Comparison of ENCODE assay signal across 22 cellular contexts in genomic region chrX:24448762-24449161, GRCh38. TPM values are rescaled to one million over a fixed set of nuclear protein-coding genes. Genes with fewer than 3 reads are reported as not detected.
DNase-seq lines count a peak whose midpoint lies in the region; ATAC-seq, FAIRE-seq and TF ChIP-seq lines count a peak whose summit lies in the region.
"Had no signal": no experiment of that assay in that cellular context is flagged by ENCODE, and none has a peak within 500 bp of the region (broad histone marks: within the 10 kb centered on the region; RNA-seq: fewer than 3 reads in every experiment).

No MANE protein-coding gene starts in this region.

- peaks cover 20% of the 10 kb centered on the region for H3K9me3 ChIP-seq in adipocyte (ENCODE audit: control insufficient read depth, low read length)
- H3K9me3 ChIP-seq in pancreas, result no peaks in the 10 kb centered on the region
- no peaks in the 10 kb centered on the region for H3K9me3 ChIP-seq in tibial nerve

- no peak overlapping the region for H3K9ac ChIP-seq in adipocyte (ENCODE audit: low read length)
- H3K9ac ChIP-seq: BLaER1 treated with 17β-estradiol and CSF1 and Interleukin-3, amounts not matched to agents 10 nM and 100 nM had no signal

- H3K27ac ChIP-seq in pancreas, result no peak overlapping the region
- peak overlapping the region in 3 of 4 donors; percentile 15 to 56 (median 32) for H3K27ac ChIP-seq in tibial nerve
- H3K27ac ChIP-seq: BLaER1 treated with 17β-estradiol and CSF1 and Interleukin-3, amounts not matched to agents 10 nM and 100 nM had no signal

- H3K36me3 ChIP-seq in adipocyte (ENCODE audit: control insufficient read depth, insufficient read depth, low read length, severe bottlenecking) (no peaks in the 10 kb centered on the region), pancreas (no peaks in the 10 kb centered on the region), tibial nerve (no peaks in the 10 kb centered on the region)
- H3K36me3 ChIP-seq: BLaER1 treated with 17β-estradiol and CSF1 and Interleukin-3, amounts not matched to agents 10 nM and 100 nM had no signal

- no peak for ATAC-seq in pancreas
- no peak for ATAC-seq in sciatic nerve
- ATAC-seq in HG03039 (IDR thresholded peaks at IDR 0.05; ENCODE audit: unreplicated experiment), result no peak
- no peak for ATAC-seq in HG03520 (IDR thresholded peaks at IDR 0.05; ENCODE audit: unreplicated experiment)
- ATAC-seq: CD8-positive, alpha-beta T cell; GM12878; HCT116; HepG2 had no signal

- TF ChIP-seq POLR2A in tibial nerve (IDR thresholded peaks at IDR 0.05), result no peak

- TF ChIP-seq EP300 in tibial nerve (IDR thresholded peaks at IDR 0.05), result no peak

- WGBS in pancreas, 2 donors, result 84 to 85% methylated on average over 3 of the region's 3 CpGs
- WGBS in tibial nerve, 2 donors, result 33 to 60% methylated on average over 3 of the region's 3 CpGs

- H3K4me3 ChIP-seq in adipocyte (ENCODE audit: low read length) (no peak overlapping the region), astrocyte of the spinal cord (ENCODE audit: low read depth, low read length) (no peak overlapping the region), pancreas (no peak overlapping the region), tibial nerve (no peak overlapping the region)
- H3K4me3 ChIP-seq: BLaER1 treated with 17β-estradiol and CSF1 and Interleukin-3, amounts not matched to agents 10 nM and 100 nM; GM12878 had no signal

- intact Hi-C loops in pancreas (cut with DNase I), result no loop called here
- intact Hi-C loops in sciatic nerve (cut with DNase I), result no loop called here

- peak; percentile 37 for FAIRE-seq in pancreas (lab: Jason Lieb, UNC)
- FAIRE-seq in urothelium cell line (lab: Jason Lieb, UNC), result no peak
- FAIRE-seq: GM12878, HepG2 had no signal

- DNase-seq in adipocyte (ENCODE audit: low read depth) (peak; percentile 15), astrocyte of the spinal cord (ENCODE audit: low read depth, low spot score) (peak; percentile 1), pancreas (no peak), tibial nerve (ENCODE audit: low spot score in 2 of 2) (no peak), urothelium cell line (ENCODE audit: low spot score) (no peak), sciatic nerve (ENCODE audit: low spot score) (no peak)
- DNase-seq: 8988T; CD8-positive, alpha-beta T cell; COR-L47; DMS 273 treated with DMSO at 0.1 percent for 48 hours; DMS53; DND-41; EL; GOT3; H7; HFFc6 had no signal

- H3K4me1 ChIP-seq in adipocyte (ENCODE audit: control insufficient read depth, insufficient read depth, low read length), result no peaks in the 10 kb centered on the region
- H3K4me1 ChIP-seq in pancreas, result no peaks in the 10 kb centered on the region
- H3K4me1 ChIP-seq in tibial nerve, result peaks cover 0 to 7% (median 0%) of the 10 kb centered on the region in 4 donors

- in situ Hi-C loops in astrocyte of the spinal cord (cut with HindIII; ENCODE audit: low sequenced_read_pairs), result no loop called here

- H3K27me3 ChIP-seq in adipocyte (replicated peaks; ENCODE audit: control insufficient read depth, insufficient read depth, low read length) (peaks cover 6% of the 10 kb centered on the region), pancreas (no peaks in the 10 kb centered on the region), tibial nerve (no peaks in the 10 kb centered on the region)

- TF ChIP-seq CTCF in astrocyte of the spinal cord (IDR thresholded peaks at IDR 0.05; ENCODE audit: low read depth, low read length) (no peak), pancreas (IDR thresholded peaks at IDR 0.05) (no peak), tibial nerve (IDR thresholded peaks at IDR 0.05) (no peak)

RNA-seq across cellular contexts. Expression of gene PDK3, which starts 16.3 kb away (rescaled TPM):
- total RNA-seq in pancreas (10 to 100 TPM in 1 of 6 donors, 1 to 10 TPM in 5; 4.7 to 10.1 (median 6.0) TPM), tibial nerve (10 to 100 TPM; 18.3 to 39.8 (median 31.3) TPM), sciatic nerve (18.7 TPM)
- polyA plus RNA-seq in pancreas, result 1 to 10 TPM; 2.4 to 3.9 TPM

Comparison
In these comparisons a context has a peak if more than half of its experiments do, and no peak if none do; other contexts are left out.
1. DNase-seq: peak in adipocyte (single experiment) and astrocyte of the spinal cord (single experiment); none in pancreas (0 of 6), tibial nerve (0 of 2), urothelium cell line (single experiment) and sciatic nerve (single experiment).
2. H3K27ac ChIP-seq: peak in tibial nerve (3 of 4); none in pancreas (0 of 4).